Comparison of ENCODE assay signal across 14 cellular contexts in genomic region chr1:198540580-198540979, GRCh38. TPM values are rescaled to one million over a fixed set of nuclear protein-coding genes. Genes with fewer than 3 reads are reported as not detected.
A peak's percentile ranks its signal among the peaks of the same experiment; 100 is the strongest.
DNase-seq lines count a peak whose midpoint lies in the region; ATAC-seq and TF ChIP-seq lines count a peak whose summit lies in the region.
"Had no signal": no experiment of that assay in that cellular context is flagged by ENCODE, and none has a peak within 500 bp of the region (broad histone marks: within the 10 kb centered on the region; RNA-seq: fewer than 3 reads in every experiment).

Gene ATP6V1G3, minus strand, starts transcription at chr1:198540680. Its CDS starts 30 bp downstream, at chr1:198540650.

- H3K9ac ChIP-seq in PC-3 (ENCODE audit: low read length) (no peak within 1 kb of the TSS), endodermal cell (ENCODE audit: extremely low read depth, low read length, poor library complexity, severe bottlenecking) (no peak within 1 kb of the TSS)

- no peaks in the 10 kb centered on the region for H3K9me3 ChIP-seq in CD4-positive, CD25-positive, alpha-beta regulatory T cell (ENCODE audit: control insufficient read depth in 2 of 2, low read length in 2 of 2)
- H3K9me3 ChIP-seq in CD8-positive, alpha-beta T cell (ENCODE audit: low read length) = no peaks in the 10 kb centered on the region
- H3K9me3 ChIP-seq in PC-3 (ENCODE audit: low read length) (no peaks in the 10 kb centered on the region), endodermal cell (ENCODE audit: control insufficient read depth, low read length) (no peaks in the 10 kb centered on the region)
- H3K9me3 ChIP-seq: BE2C, HAP-1 had no signal

- H3K4me1 Mint-ChIP-seq in CD4-positive, CD25-positive, alpha-beta regulatory T cell = peaks cover 28 to 77% (median 55%) of the 10 kb centered on the region in 4 donors
- peaks cover 78% of the 10 kb centered on the region for H3K4me1 Mint-ChIP-seq in CD8-positive, alpha-beta T cell (ENCODE audit: low read depth)
- H3K4me1 Mint-ChIP-seq in endodermal cell = peaks cover 44% of the 10 kb centered on the region

- H3K4me3 Mint-ChIP-seq in CD4-positive, CD25-positive, alpha-beta regulatory T cell = peak within 1 kb of the TSS in 2 of 4 donors; percentile 5 to 48
- no peak within 1 kb of the TSS for H3K4me3 Mint-ChIP-seq in CD8-positive, alpha-beta T cell
- H3K4me3 Mint-ChIP-seq in endodermal cell = no peak within 1 kb of the TSS

- intact Hi-C loops in CD8-positive, alpha-beta T cell (cut with DNase I, micrococcal nuclease) = no loop called here
- intact Hi-C loops in PC-3 (cut with micrococcal nuclease) = no loop called here

- no peaks in the 10 kb centered on the region for H3K79me2 ChIP-seq in PC-3 (ENCODE audit: low read length)

- no peaks in the 10 kb centered on the region for H3F3A ChIP-seq in PC-3 (ENCODE audit: low read length, unreplicated experiment)

- H3K27ac Mint-ChIP-seq in CD4-positive, CD25-positive, alpha-beta regulatory T cell = peak within 1 kb of the TSS in 2 of 3 donors; percentile 29 to 97
- peak within 1 kb of the TSS; percentile 64 for H3K27ac Mint-ChIP-seq in CD8-positive, alpha-beta T cell
- H3K27ac Mint-ChIP-seq in endodermal cell = peak within 1 kb of the TSS; percentile 73

- DNase-seq in CD4-positive, CD25-positive, alpha-beta regulatory T cell = no peak
- no peak for DNase-seq in CD8-positive, alpha-beta T cell
- DNase-seq in PC-3 (peak; percentile 8), endodermal cell (peak; percentile 58), mucosa of gallbladder (ENCODE audit: low spot score) (no peak), SHP77 (lab: John Stamatoyannopoulos, UW) (no peak)
- DNase-seq: BE2C, EL, NCI-H146, NCI-H2081 treated with DMSO at 0.1 percent for 48 hours had no signal

- CTCF ChIA-PET in CD8-positive, alpha-beta T cell (lab: Charles Lee) = interaction anchor here (1.2 kb wide), 1 partner anchor 17 kb away, joined by 3 read pairs; no protein-coding TSS in a partner anchor
- CTCF ChIA-PET in PC-3 (lab: Charles Lee) = no interaction called here

- H2AFZ ChIP-seq in PC-3 (ENCODE audit: low read length) = no peak within 1 kb of the TSS

- no peak within 1 kb of the TSS for H3K4me2 ChIP-seq in PC-3 (ENCODE audit: low read length)

- H3K4me1 ChIP-seq in CD4-positive, CD25-positive, alpha-beta regulatory T cell (ENCODE audit: control insufficient read depth, insufficient read depth, low read length, poor library complexity, severe bottlenecking) = peaks cover 22% of the 10 kb centered on the region
- peaks cover 66% of the 10 kb centered on the region for H3K4me1 ChIP-seq in CD8-positive, alpha-beta T cell (ENCODE audit: insufficient read depth, low read length)
- H3K4me1 ChIP-seq in PC-3 (ENCODE audit: insufficient read depth, low read length) (peaks cover 11% of the 10 kb centered on the region), endodermal cell (ENCODE audit: control insufficient read depth, insufficient read depth, low read length) (peaks cover 18% of the 10 kb centered on the region)
- H3K4me1 ChIP-seq: HAP-1 had no signal

- no peaks in the 10 kb centered on the region for H4K20me1 ChIP-seq in PC-3 (ENCODE audit: low read length)

- H3K4me3 ChIP-seq in CD4-positive, CD25-positive, alpha-beta regulatory T cell (ENCODE audit: low read depth, low read length) = no peak within 1 kb of the TSS
- H3K4me3 ChIP-seq in CD8-positive, alpha-beta T cell (ENCODE audit: low read depth, low read length) = no peak within 1 kb of the TSS
- H3K4me3 ChIP-seq in PC-3 (ENCODE audit: low read length) = no peak within 1 kb of the TSS
- peak within 1 kb of the TSS; percentile 8 for H3K4me3 ChIP-seq in endodermal cell (ENCODE audit: low read length)
- H3K4me3 ChIP-seq: HAP-1 had no signal

- WGBS in endodermal cell (ENCODE audit: insufficient coverage in 1 of 2, insufficient read length in 1 of 2), 2 experiments = 60 to 79% methylated on average over 1 of the region's 1 CpG

- no peaks in the 10 kb centered on the region for H3K36me3 ChIP-seq in CD4-positive, CD25-positive, alpha-beta regulatory T cell (ENCODE audit: control insufficient read depth, insufficient read depth, low read length)
- H3K36me3 ChIP-seq in CD8-positive, alpha-beta T cell (ENCODE audit: insufficient read depth, low read length) = no peaks in the 10 kb centered on the region
- H3K36me3 ChIP-seq in PC-3 (ENCODE audit: low read depth, low read length) = no peaks in the 10 kb centered on the region
- H3K36me3 ChIP-seq in endodermal cell (ENCODE audit: control insufficient read depth, insufficient read depth, low read length) = no peaks in the 10 kb centered on the region
- H3K36me3 ChIP-seq: BE2C, HAP-1 had no signal

- no peak for TF ChIP-seq CTCF in CD8-positive, alpha-beta T cell (IDR thresholded peaks at IDR 0.05)
- TF ChIP-seq CTCF in PC-3 (conservative IDR thresholded peaks at IDR 0.05; ENCODE audit: low read depth, low read length) = no peak
- no peak for TF ChIP-seq CTCF in endodermal cell (conservative IDR thresholded peaks at IDR 0.05)

- no peaks in the 10 kb centered on the region for H3K9me2 ChIP-seq in PC-3 (replicated peaks; ENCODE audit: low read length)

- H3K9me3 Mint-ChIP-seq in CD4-positive, CD25-positive, alpha-beta regulatory T cell = peaks cover 0 to under 1% (median 0%) of the 10 kb centered on the region in 7 donors
- no peaks in the 10 kb centered on the region for H3K9me3 Mint-ChIP-seq in CD8-positive, alpha-beta T cell
- H3K9me3 Mint-ChIP-seq in endodermal cell = no peaks in the 10 kb centered on the region
- H3K9me3 Mint-ChIP-seq: IgD-negative memory B cell had no signal

- ATAC-seq in CD4-positive, CD25-positive, alpha-beta regulatory T cell (ENCODE audit: low read depth in 2 of 2) = no peak
- ATAC-seq in CD8-positive, alpha-beta T cell = no peak
- ATAC-seq in PC-3 (no peak), HG03280 (IDR thresholded peaks at IDR 0.05; ENCODE audit: unreplicated experiment) (no peak)

- POLR2A ChIA-PET in CD8-positive, alpha-beta T cell (lab: Charles Lee) = interaction anchor here (1.0 kb wide), 1 partner anchor 9 kb away, joined by 4 read pairs; no protein-coding TSS in a partner anchor
- POLR2A ChIA-PET in PC-3 (lab: Charles Lee; ENCODE audit: unreplicated experiment) = no interaction called here

- H3K36me3 Mint-ChIP-seq in CD4-positive, CD25-positive, alpha-beta regulatory T cell = no peaks in the 10 kb centered on the region
- H3K36me3 Mint-ChIP-seq in CD8-positive, alpha-beta T cell = no peaks in the 10 kb centered on the region
- H3K36me3 Mint-ChIP-seq in endodermal cell (ENCODE audit: low read depth) = no peaks in the 10 kb centered on the region
- H3K36me3 Mint-ChIP-seq: IgD-negative memory B cell had no signal

- H3K27ac ChIP-seq in CD4-positive, CD25-positive, alpha-beta regulatory T cell (ENCODE audit: insufficient read depth, low read length, poor library complexity, severe bottlenecking) = peak within 1 kb of the TSS; percentile 15
- H3K27ac ChIP-seq in CD8-positive, alpha-beta T cell (ENCODE audit: low read depth, low read length) = no peak within 1 kb of the TSS
- H3K27ac ChIP-seq in PC-3 (ENCODE audit: low read length) (no peak within 1 kb of the TSS), endodermal cell (ENCODE audit: low read depth, low read length) (no peak within 1 kb of the TSS)

- no peaks in the 10 kb centered on the region for H3K27me3 ChIP-seq in CD4-positive, CD25-positive, alpha-beta regulatory T cell (ENCODE audit: control insufficient read depth, insufficient read depth, low read length)
- no peaks in the 10 kb centered on the region for H3K27me3 ChIP-seq in CD8-positive, alpha-beta T cell (ENCODE audit: insufficient read depth, low read length)
- H3K27me3 ChIP-seq in PC-3 (ENCODE audit: low read length) (no peaks in the 10 kb centered on the region), endodermal cell (ENCODE audit: control insufficient read depth, insufficient read depth, low read length, poor library complexity, severe bottlenecking) (no peaks in the 10 kb centered on the region)
- H3K27me3 ChIP-seq: BE2C had no signal

- H3K27me3 Mint-ChIP-seq in CD4-positive, CD25-positive, alpha-beta regulatory T cell = no peaks in the 10 kb centered on the region
- no peaks in the 10 kb centered on the region for H3K27me3 Mint-ChIP-seq in CD8-positive, alpha-beta T cell (ENCODE audit: low read depth)
- no peaks in the 10 kb centered on the region for H3K27me3 Mint-ChIP-seq in endodermal cell (ENCODE audit: insufficient read depth)
- H3K27me3 Mint-ChIP-seq: IgD-negative memory B cell had no signal

- no TSS peak for BruUV-seq in PC-3 (replicated peaks; lab: Mats Ljungman, UMichigan)

RNA-seq across cellular contexts. Expression of gene ATP6V1G3, which starts in this region (rescaled TPM):
- total RNA-seq in CD4-positive, CD25-positive, alpha-beta regulatory T cell = not detected
- polyA plus RNA-seq in CD4-positive, CD25-positive, alpha-beta regulatory T cell = under 1 TPM in 1 of 4 donors, not detected in 3; 0.87 TPM
- total RNA-seq in CD8-positive, alpha-beta T cell = not detected
- total RNA-seq in PC-3 (2014; rRNA removed) = not detected in 2 replicates
- total RNA-seq in endodermal cell = 1 to 10 TPM in 1 of 2 donors, under 1 TPM in 1; 0.62 to 1.5 TPM
- polyA plus RNA-seq in endodermal cell (2013, experiment 1 of 2) = not detected
- polyA plus RNA-seq in endodermal cell (2013, experiment 2 of 2) = not detected
- not detected for total RNA-seq in mucosa of gallbladder
- total RNA-seq: HT-29 had no signal
- polyA plus RNA-seq: IgD-negative memory B cell had no signal

Comparison
In these comparisons a context has a peak if more than half of its experiments do, and no peak if none do; other contexts are left out.
1. Peak in DNase-seq in PC-3; RNA of the gene not detected or under 1 TPM.